16 cellular contexts compared by ENCODE assay signal in genomic region chr10:24574578-24575155, GRCh38.
A peak's percentile ranks its signal among the peaks of the same experiment; 100 is the strongest.
DNase-seq lines count a peak whose midpoint lies in the region; ATAC-seq and TF ChIP-seq lines count a peak whose summit lies in the region.
"Had no signal": no experiment of that assay in that cellular context is flagged by ENCODE, and none has a peak within 500 bp of the region (broad histone marks: within the 10 kb centered on the region; RNA-seq: fewer than 3 reads in every experiment).

No MANE protein-coding gene starts in this region.

- no peak overlapping the region for H2BK12ac ChIP-seq in H9 (ENCODE audit: insufficient read length, low read depth, low read length)

- no peaks in the 10 kb centered on the region for H3K36me3 ChIP-seq in mucosa of descending colon (ENCODE audit: low read depth)
- H3K36me3 ChIP-seq in esophagus muscularis mucosa, result no peaks in the 10 kb centered on the region
- no peaks in the 10 kb centered on the region for H3K36me3 ChIP-seq in BE2C
- H3K36me3 ChIP-seq: HAP-1 had no signal

- H3K27ac ChIP-seq in H9 (ENCODE audit: insufficient read length, low read depth, low read length) (no peak overlapping the region), esophagus muscularis mucosa (replicated peaks in 1 of 4) (no peak overlapping the region)
- H3K27ac ChIP-seq: SK-N-MC had no signal

- H3K4me1 ChIP-seq in H9 (ENCODE audit: insufficient read depth, low read length), result no peaks in the 10 kb centered on the region
- no peaks in the 10 kb centered on the region for H3K4me1 ChIP-seq in mucosa of descending colon (ENCODE audit: low read depth)
- H3K4me1 ChIP-seq in esophagus muscularis mucosa, result no peaks in the 10 kb centered on the region
- no peaks in the 10 kb centered on the region for H3K4me1 ChIP-seq in BE2C

- H2BK15ac ChIP-seq in H9 (ENCODE audit: low read depth, low read length), result no peak overlapping the region

- H3K27me3 Mint-ChIP-seq in H9 (ENCODE audit: low read depth) (peaks cover 5% of the 10 kb centered on the region), brain (peaks cover 4% of the 10 kb centered on the region)

- H3K14ac ChIP-seq in H9 (ENCODE audit: insufficient read depth, low read length), result no peak overlapping the region

- H3K4me3 ChIP-seq in mucosa of descending colon (no peak overlapping the region), esophagus muscularis mucosa (no peak overlapping the region), BE2C (ENCODE audit: low read depth, low read length) (no peak overlapping the region)
- H3K4me3 ChIP-seq: HAP-1, SK-N-MC had no signal

- H3K79me2 ChIP-seq in H9 (ENCODE audit: insufficient read depth, low read length), result no peaks in the 10 kb centered on the region

- H3K4me3 Mint-ChIP-seq in H9 (no peak overlapping the region), brain (no peak overlapping the region)
- H3K4me3 Mint-ChIP-seq: CD4-positive, alpha-beta memory T cell had no signal

- H3K9me3 ChIP-seq in H9 (ENCODE audit: control insufficient read depth, low read depth, low read length) (no peaks in the 10 kb centered on the region), mucosa of descending colon (no peaks in the 10 kb centered on the region), esophagus muscularis mucosa (no peaks in the 10 kb centered on the region), BE2C (no peaks in the 10 kb centered on the region)
- H3K9me3 ChIP-seq: HAP-1 had no signal

- no peaks in the 10 kb centered on the region for H3K23me2 ChIP-seq in H9 (ENCODE audit: insufficient read length, low read depth, low read length, poor library complexity, severe bottlenecking)

- no peak overlapping the region for H2BK120ac ChIP-seq in H9 (ENCODE audit: low read depth, low read length, poor library complexity, severe bottlenecking)

- no peak overlapping the region for H4K8ac ChIP-seq in H9 (replicated peaks; ENCODE audit: insufficient read length, low read depth, low read length)

- H4K91ac ChIP-seq in H9 (ENCODE audit: insufficient read length, low read depth, low read length), result no peak overlapping the region

- H3K36me3 Mint-ChIP-seq in H9 (ENCODE audit: insufficient read depth in 1 of 3, low read depth in 3 of 3) (peaks cover 0 to 5% (median 0%) of the 10 kb centered on the region in 3 experiments; a peak in 2 of 7 replicates), brain (no peaks in the 10 kb centered on the region)
- H3K36me3 Mint-ChIP-seq: CD4-positive, alpha-beta memory T cell had no signal

- no peak overlapping the region for H3K56ac ChIP-seq in H9 (ENCODE audit: insufficient read length, low read depth, low read length)

- no peak overlapping the region for H3T11ph ChIP-seq in H9 (ENCODE audit: low read length)

- no peak overlapping the region for H4K5ac ChIP-seq in H9 (ENCODE audit: insufficient read length, low read depth, low read length)

- no peak overlapping the region for H3K18ac ChIP-seq in H9 (ENCODE audit: insufficient read length, low read depth, low read length)

- DNase-seq in EH (ENCODE audit: low read depth), result peak; percentile 3
- no peak for DNase-seq in H9
- DNase-seq in mucosa of descending colon, result no peak
- DNase-seq in esophagus muscularis mucosa (ENCODE audit: extremely low spot score), result no peak
- no peak for DNase-seq in BE2C
- no peak for DNase-seq in SHP77 treated with DMSO at 0.1 percent for 48 hours (lab: John Stamatoyannopoulos, UW)
- DNase-seq: CD4-positive, alpha-beta memory T cell; GDM1; NCI-H1048; NCI-H1436 treated with DMSO at 0.1 percent for 48 hours; NCI-H2081; NCI-H748 treated with DMSO at 0.1 percent for 48 hours; T-helper 1 cell had no signal

- H3K4ac ChIP-seq in H9 (ENCODE audit: low read depth, low read length), result no peak overlapping the region

- peaks cover 0 to 3% of the 10 kb centered on the region in 2 experiments; a peak in 1 of 5 replicates for H3K9me3 Mint-ChIP-seq in H9
- H3K9me3 Mint-ChIP-seq in brain, result no peaks in the 10 kb centered on the region

- peak; percentile 17 for ATAC-seq in mucosa of descending colon

- WGBS in H9 (ENCODE audit: extremely low coverage, insufficient read length, low lambda C conversion rate), result no CpG with 5 or more reads among the region's 3 CpGs
- 93% methylated on average over 3 of the region's 3 CpGs for WGBS in esophagus muscularis mucosa

- intact Hi-C loops in mucosa of descending colon (cut with DNase I, micrococcal nuclease), result no loop called here
- intact Hi-C loops in esophagus muscularis mucosa (cut with DNase I), result no loop called here

- no peaks in the 10 kb centered on the region for H3K27me3 ChIP-seq in H9 (ENCODE audit: insufficient read depth, low read length)
- H3K27me3 ChIP-seq in esophagus muscularis mucosa, result no peaks in the 10 kb centered on the region
- H3K27me3 ChIP-seq in BE2C, result no peaks in the 10 kb centered on the region

- no peak overlapping the region for H3K23ac ChIP-seq in H9 (ENCODE audit: insufficient read length, low read depth, low read length)

- no peak for TF ChIP-seq EP300 in esophagus muscularis mucosa (IDR thresholded peaks at IDR 0.05)

- no peak overlapping the region for H2AK5ac ChIP-seq in H9 (ENCODE audit: insufficient read length, low read length)

- H3K4me1 Mint-ChIP-seq in H9 (peaks cover 12 to 17% of the 10 kb centered on the region in 2 experiments; a peak in 3 of 4 replicates), brain (peaks cover 20% of the 10 kb centered on the region)
- H3K4me1 Mint-ChIP-seq: CD4-positive, alpha-beta memory T cell had no signal

- no peak overlapping the region for H2AFZ ChIP-seq in H9 (ENCODE audit: low read length)

- no peak overlapping the region for H2BK5ac ChIP-seq in H9 (ENCODE audit: insufficient read length, low read length)

- H3K79me1 ChIP-seq in H9 (ENCODE audit: insufficient read depth, low read depth, low read length, poor library complexity, severe bottlenecking), result no peaks in the 10 kb centered on the region

- H3K27ac Mint-ChIP-seq in H9 (no peak overlapping the region; a peak in 1 of 7 replicates), brain (peak overlapping the region in 3 of 5 experiments; percentile 10 to 61 (median 39))
- H3K27ac Mint-ChIP-seq: CD4-positive, alpha-beta memory T cell had no signal

- TF ChIP-seq CTCF in H9 (conservative IDR thresholded peaks at IDR 0.05) (peak; percentile 35; the same call in 2 of the 3 replicates), brain (conservative IDR thresholded peaks at IDR 0.05) (no peak), mucosa of descending colon (IDR thresholded peaks at IDR 0.05) (no peak), esophagus muscularis mucosa (IDR thresholded peaks at IDR 0.05) (no peak), BE2C (IDR thresholded peaks at IDR 0.05; ENCODE audit: low read depth, low read length) (no peak)

- no peak overlapping the region for H2BK20ac ChIP-seq in H9 (ENCODE audit: low read depth, low read length, poor library complexity, severe bottlenecking)

- H4K20me1 ChIP-seq in H9 (ENCODE audit: control insufficient read depth, insufficient read depth, insufficient read length), result no peaks in the 10 kb centered on the region

- TF ChIP-seq POLR2A in esophagus muscularis mucosa (IDR thresholded peaks at IDR 0.05; ENCODE audit: low read depth), result no peak

- H3K9ac ChIP-seq in H9 (ENCODE audit: extremely low read depth, insufficient read length, low read length), result no peak overlapping the region

- no peak overlapping the region for H3K4me2 ChIP-seq in H9 (ENCODE audit: insufficient read depth, insufficient read length, low read length)

Comparison
In these comparisons a context has a peak if more than half of its experiments do, and no peak if none do; other contexts are left out.
1. H3K27ac Mint-ChIP-seq: peak in brain (3 of 5); none in H9 (0 of 3).